In genomic region chr17:78202666-78203065, GRCh38 we compare ENCODE assay signal across 22 cellular contexts. TPM values are rescaled to one million over a fixed set of nuclear protein-coding genes. Genes with fewer than 3 reads are reported as not detected.
"Had no signal": no experiment of that assay in that cellular context is flagged by ENCODE, and none has a peak within 500 bp of the region (broad histone marks: within the 10 kb centered on the region; RNA-seq: fewer than 3 reads in every experiment).

No MANE protein-coding gene starts in this region.

- H3K27ac ChIP-seq: gastrocnemius medialis, lower lobe of right lung, pancreas, right lobe of liver, suprapubic skin, thyroid gland, upper lobe of right lung, vagina had no signal

- H3K9me3 ChIP-seq: gastrocnemius medialis, lower lobe of right lung, pancreas, right lobe of liver, suprapubic skin, thyroid gland, upper lobe of right lung, vagina had no signal

- H3K36me3 ChIP-seq: gastrocnemius medialis, thyroid gland, upper lobe of right lung had no signal

- ATAC-seq: esophagus mucosa; gastrocnemius medialis; left lobe of liver; lower lobe of right lung; pancreas; right lobe of liver; stimulated activated effector memory CD8-positive, alpha-beta T cell treated with anti-CD3 and anti-CD28 coated beads, Interleukin-12 subunit alpha, Interleukin-12 subunit beta, amount 100 ng/mL, for 72 hours; stimulated activated naive CD8-positive, alpha-beta T cell treated with anti-CD3 and anti-CD28 coated beads, Interleukin-15, Interleukin-2, amounts not matched to agents 100 U/mL and 50 U/mL, for 24 hours; upper lobe of right lung had no signal

- H3K4me1 ChIP-seq: gastrocnemius medialis had no signal

- DNase-seq: effector memory CD4-positive, alpha-beta T cell; gastrocnemius medialis; islet precursor cell; lower lobe of right lung; mesenchymal stem cell; naive B cell; nucleus accumbens; pancreas; right lobe of liver; stimulated activated CD4-positive, alpha-beta T cell treated with anti-CD3 and anti-CD28 coated beads, Interleukin-4, amount 100 ng/mL, for 1 hour; stimulated activated CD8-positive, alpha-beta memory T cell treated with anti-CD3 and anti-CD28 coated beads, Interleukin-4, amount 100 ng/mL, for 48 hours; stimulated activated naive CD8-positive, alpha-beta T cell treated with anti-CD3 and anti-CD28 coated beads, Interleukin-15, Interleukin-2, amounts not matched to agents 100 U/mL and 50 U/mL, for 24 hours; thyroid gland; upper lobe of right lung had no signal

- H3K27me3 ChIP-seq: gastrocnemius medialis, pancreas, right lobe of liver, suprapubic skin, thyroid gland, upper lobe of right lung, vagina had no signal

- H3K4me3 ChIP-seq: gastrocnemius medialis, lower lobe of right lung, pancreas, right lobe of liver, suprapubic skin, thyroid gland, upper lobe of right lung, vagina had no signal

RNA-seq across cellular contexts. Expression of gene TMEM235, which starts 28.8 kb away (rescaled TPM):
- total RNA-seq: esophagus mucosa, fibroblast of villous mesenchyme, gastrocnemius medialis, left lobe of liver, lower lobe of right lung, pancreas, progenitor cell of endocrine pancreas, right lobe of liver, suprapubic skin, thyroid gland, upper lobe of right lung, vagina had no signal
- polyA plus RNA-seq: neural cell had no signal
